In the genomic region with DNA sequence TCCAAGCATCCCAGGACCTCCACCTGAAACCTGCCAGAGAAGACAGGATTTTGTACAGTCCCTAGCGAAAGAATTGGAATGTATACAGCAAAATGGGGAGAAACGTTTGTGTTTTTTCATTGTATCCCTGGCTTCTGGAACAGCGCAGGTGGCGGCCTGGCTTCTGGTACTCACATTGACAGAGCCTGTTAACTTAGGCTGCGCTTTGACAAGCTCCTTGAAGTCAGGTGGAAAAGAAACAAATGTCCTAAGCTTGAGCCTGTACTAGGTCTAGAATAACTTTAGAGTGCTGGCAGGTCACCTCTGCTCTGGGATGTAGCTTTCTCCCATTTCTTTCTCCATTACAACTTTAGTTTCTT, we compare ENCODE assay signal across 8 cellular contexts.
A peak's percentile ranks its signal among the peaks of the same experiment; 100 is the strongest.
DNase-seq lines count a peak whose midpoint lies in the region; ATAC-seq and TF ChIP-seq lines count a peak whose summit lies in the region.

No MANE protein-coding gene starts in this region.

- H3K27me3 ChIP-seq in left ventricle myocardium inferior (ENCODE audit: low read depth) (no peaks in the 10 kb centered on the region), mammary epithelial cell (ENCODE audit: insufficient read depth, low read length) (no peaks in the 10 kb centered on the region), upper lobe of right lung (no peaks in the 10 kb centered on the region)

- WGBS in mammary epithelial cell (ENCODE audit: low coverage, missing lambda C conversion rate), result 92% methylated on average over 4 of the region's 5 CpGs

- no peak overlapping the region for H3K9ac ChIP-seq in mammary epithelial cell (ENCODE audit: insufficient read depth, low read length)

- H3K36me3 Mint-ChIP-seq in neural crest cell (ENCODE audit: low read depth), result peaks cover 3% of the 10 kb centered on the region

- H3K79me2 ChIP-seq in mammary epithelial cell (ENCODE audit: insufficient read depth, low read length), result no peaks in the 10 kb centered on the region

- peaks cover 13% of the 10 kb centered on the region for H3K9me3 Mint-ChIP-seq in neural crest cell

- intact Hi-C loops in left ventricle myocardium inferior (cut with micrococcal nuclease), result loop anchor here (5.0 kb wide), 1 partner anchor 357 kb away; no protein-coding TSS in a partner anchor
- intact Hi-C loops in Right ventricle myocardium superior (cut with DNase I), result loop anchor here (5.0 kb wide), 2 partner anchors 138 to 352 kb away; no protein-coding TSS in a partner anchor
- intact Hi-C loops in mammary epithelial cell (cut with micrococcal nuclease), result loop anchor here (1.0 kb wide), 1 partner anchor 411 kb away; no protein-coding TSS in a partner anchor
- intact Hi-C loops in upper lobe of right lung (cut with DNase I), result loop anchor here (5.0 kb wide), 1 partner anchor 357 kb away; no protein-coding TSS in a partner anchor

- peak overlapping the region; percentile 65 for H3K27ac Mint-ChIP-seq in neural crest cell (ENCODE audit: unreplicated experiment)

- H3K36me3 ChIP-seq in left ventricle myocardium inferior, result no peaks in the 10 kb centered on the region
- no peaks in the 10 kb centered on the region for H3K36me3 ChIP-seq in mammary epithelial cell (ENCODE audit: insufficient read depth, low read length)
- no peaks in the 10 kb centered on the region for H3K36me3 ChIP-seq in upper lobe of right lung

- peaks cover 24% of the 10 kb centered on the region for H3K4me1 ChIP-seq in left ventricle myocardium inferior
- H3K4me1 ChIP-seq in mammary epithelial cell (ENCODE audit: insufficient read depth, low read length), result peaks cover 20% of the 10 kb centered on the region
- H3K4me1 ChIP-seq in upper lobe of right lung, result peaks cover 20% of the 10 kb centered on the region

- no peaks in the 10 kb centered on the region for H3K27me3 Mint-ChIP-seq in neural crest cell (ENCODE audit: low read depth)

- dilution Hi-C loops in mammary epithelial cell (cut with HindIII; ENCODE audit: low sequenced_read_pairs), result loop anchor here (25.0 kb wide), 2 partner anchors 133 to 233 kb away; no protein-coding TSS in a partner anchor

- peak overlapping the region; percentile 90 for H3K27ac ChIP-seq in left ventricle myocardium inferior (replicated peaks)
- no peak overlapping the region for H3K27ac ChIP-seq in mammary epithelial cell (ENCODE audit: insufficient read depth, low read depth, low read length)
- peak overlapping the region; percentile 61 for H3K27ac ChIP-seq in upper lobe of right lung

- H3K4me3 ChIP-seq in left ventricle myocardium inferior (no peak overlapping the region), mammary epithelial cell (replicated peaks in 1 of 3; ENCODE audit: insufficient read depth in 1 of 3, low read depth in 2 of 3, low read length in 3 of 3) (no peak overlapping the region), upper lobe of right lung (no peak overlapping the region)

- H3K4me1 Mint-ChIP-seq in neural crest cell, result peaks cover 38% of the 10 kb centered on the region

- CTCF ChIA-PET in mammary epithelial cell (lab: Charles Lee; ENCODE audit: low non-redundant PET), result interaction anchor here (0.7 to 1.1 kb wide), 3 partner anchors 9 to 355 kb away, joined by 4 to 9 read pairs (median 9); no protein-coding TSS in a partner anchor

- in situ Hi-C loops in mammary epithelial cell (cut with MboI; ENCODE audit: low sequenced_read_pairs in 2 of 2), result loop anchor here in 1 of 2 donors (25.0 kb wide), 1 partner anchor 233 kb away; no protein-coding TSS in a partner anchor

- no peak overlapping the region for H3K4me2 ChIP-seq in mammary epithelial cell (ENCODE audit: insufficient read depth, low read depth, low read length)

- H3K9me3 ChIP-seq in left ventricle myocardium inferior (replicated peaks), result no peaks in the 10 kb centered on the region
- H3K9me3 ChIP-seq in mammary epithelial cell (replicated peaks; ENCODE audit: insufficient read depth, low read length), result no peaks in the 10 kb centered on the region
- no peaks in the 10 kb centered on the region for H3K9me3 ChIP-seq in upper lobe of right lung

- ATAC-seq in Right ventricle myocardium superior (ENCODE audit: poor library complexity), result no peak
- ATAC-seq in upper lobe of right lung, result no peak
- no peak for ATAC-seq in HG02885 (IDR thresholded peaks at IDR 0.05; ENCODE audit: poor library complexity, unreplicated experiment)
- no peak for ATAC-seq in HG02588 (IDR thresholded peaks at IDR 0.05; ENCODE audit: unreplicated experiment)

- H2AFZ ChIP-seq in mammary epithelial cell (ENCODE audit: low read depth, low read length), result peak overlapping the region; percentile 60

- BruUV-seq in mammary epithelial cell (replicated peaks; lab: Mats Ljungman, UMichigan), result no TSS peak

- DNase-seq in left ventricle myocardium inferior (no peak), Right ventricle myocardium superior (no peak), mammary epithelial cell (no peak), neural crest cell (ENCODE audit: low read depth, low spot score) (no peak), upper lobe of right lung (no peak), NCI-H2171 (lab: John Stamatoyannopoulos, UW) (no peak)

- no peaks in the 10 kb centered on the region for H4K20me1 ChIP-seq in mammary epithelial cell (ENCODE audit: insufficient read depth, low read length)

- H3K4me3 Mint-ChIP-seq in neural crest cell, result no peak overlapping the region

- TF ChIP-seq CTCF in left ventricle myocardium inferior (IDR thresholded peaks at IDR 0.05; ENCODE audit: borderline replicate concordance) (no peak), mammary epithelial cell (conservative IDR thresholded peaks at IDR 0.05 in 1 of 2, IDR thresholded peaks at IDR 0.05 in 1 of 2; ENCODE audit: extremely low read depth in 1 of 2, insufficient read depth in 1 of 2, low read depth in 1 of 2, low read length in 2 of 2) (no peak), neural crest cell (conservative IDR thresholded peaks at IDR 0.05) (no peak), upper lobe of right lung (IDR thresholded peaks at IDR 0.05) (no peak)
